In genomic region chr7:26200444-26201260, GRCh38 we compare ENCODE assay signal across 8 cellular contexts. TPM values are rescaled to one million over a fixed set of nuclear protein-coding genes. Genes with fewer than 3 reads are reported as not detected.
A peak's percentile ranks its signal among the peaks of the same experiment; 100 is the strongest.
DNase-seq lines count a peak whose midpoint lies in the region; ATAC-seq and TF ChIP-seq lines count a peak whose summit lies in the region.

Gene HNRNPA2B1, minus strand, starts transcription at chr7:26200746. Its CDS starts 169 bp downstream, at chr7:26200577.

- H3K4me3 ChIP-seq in GM08714 (ENCODE audit: low read length) (peak within 1 kb of the TSS; percentile 89), suprapubic skin (peak within 1 kb of the TSS; percentile 99)

- no peaks in the 10 kb centered on the region for H3K9me3 ChIP-seq in suprapubic skin

- DNase-seq in NCI-H1092 treated with DMSO at 0.1 percent for 48 hours (lab: John Stamatoyannopoulos, UW) (peak; percentile 100), SKM-1 (lab: John Stamatoyannopoulos, UW; ENCODE audit: unreplicated experiment) (peak; percentile 93), globus pallidus (ENCODE audit: low spot score) (peak; percentile 98), nucleus accumbens (lab: John Stamatoyannopoulos, UW) (peak; percentile 89 to 99 (median 96)), suprapubic skin (ENCODE audit: low spot score in 2 of 2) (peak; percentile 98 to 99)
- peak; percentile 98 to 99 for DNase-seq in activated naive CD4-positive, alpha-beta T cell treated with anti-CD3 and anti-CD28 coated beads, Interleukin-2, amount 50 U/mL, for 72 hours (ENCODE audit: low spot score in 2 of 2)

- TF ChIP-seq EP300 in suprapubic skin (IDR thresholded peaks at IDR 0.05): no peak

- H3K27ac Mint-ChIP-seq in activated naive CD4-positive, alpha-beta T cell treated with anti-CD3 and anti-CD28 coated beads, Interleukin-2, amount 50 U/mL, for 72 hours: peak within 1 kb of the TSS; percentile 99 to 100

- H3K27me3 ChIP-seq in suprapubic skin: no peaks in the 10 kb centered on the region

- peaks cover 22% of the 10 kb centered on the region for H3K36me3 ChIP-seq in suprapubic skin

- H3K4me1 ChIP-seq in suprapubic skin: peaks cover 53% of the 10 kb centered on the region

- peak within 1 kb of the TSS; percentile 98 for H3K27ac ChIP-seq in suprapubic skin

- peak; percentile 55 for ATAC-seq in HG02610 (IDR thresholded peaks at IDR 0.05; ENCODE audit: unreplicated experiment)
- peak; percentile 69 to 71 for ATAC-seq in activated naive CD4-positive, alpha-beta T cell treated with anti-CD3 and anti-CD28 coated beads, Interleukin-2, amount 50 U/mL, for 72 hours

- H3K36me3 Mint-ChIP-seq in activated naive CD4-positive, alpha-beta T cell treated with anti-CD3 and anti-CD28 coated beads, Interleukin-2, amount 50 U/mL, for 72 hours: peaks cover 85 to 87% of the 10 kb centered on the region in 2 donors

- TF ChIP-seq POLR2A in suprapubic skin (IDR thresholded peaks at IDR 0.05): peak; percentile 99 to 100

- no peaks in the 10 kb centered on the region for H3K9me3 Mint-ChIP-seq in activated naive CD4-positive, alpha-beta T cell treated with anti-CD3 and anti-CD28 coated beads, Interleukin-2, amount 50 U/mL, for 72 hours

- under 1% methylated on average over 50 of the region's 72 CpGs for WGBS in suprapubic skin

- TF ChIP-seq CTCF in suprapubic skin (IDR thresholded peaks at IDR 0.05): no peak

RNA-seq across cellular contexts. Expression of gene HNRNPA2B1, which starts in this region (rescaled TPM):
- total RNA-seq in activated naive CD4-positive, alpha-beta T cell treated with anti-CD3 and anti-CD28 coated beads, Interleukin-2, amount 50 U/mL, for 72 hours: 100 to 1,000 TPM; 695 to 940 TPM
- 100 to 1,000 TPM in 3 of 4 donors, 10 to 100 TPM in 1; 88.2 to 228 (median 137) TPM for total RNA-seq in suprapubic skin

Comparison
In these comparisons a context has a peak if more than half of its experiments do, and no peak if none do; other contexts are left out.
1. Peak in every context shown above with its lines: DNase-seq, ATAC-seq, H3K4me3 ChIP-seq and H3K27ac ChIP-seq.